Comparison of ENCODE assay signal across 14 cellular contexts in the genomic region with DNA sequence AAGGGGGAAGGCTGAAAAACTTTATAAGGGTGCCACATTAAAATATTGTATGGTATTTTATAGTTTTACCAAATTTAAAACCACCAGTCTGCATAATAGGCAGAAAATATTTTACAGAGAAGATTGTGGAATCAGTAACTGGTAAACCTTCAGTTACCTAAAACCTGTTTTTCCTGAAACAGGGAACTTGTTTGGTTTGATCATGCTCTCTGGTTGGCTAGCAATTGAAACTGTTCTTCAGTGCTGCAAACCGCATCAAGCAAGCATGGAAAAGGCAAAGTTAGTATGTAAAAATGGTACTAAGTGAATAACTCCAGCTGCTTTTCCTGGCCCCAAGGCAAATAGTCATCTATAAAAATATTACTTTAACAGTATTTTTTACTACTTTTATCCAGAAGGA.
"Had no signal": no experiment of that assay in that cellular context is flagged by ENCODE, and none has a peak within 500 bp of the region (broad histone marks: within the 10 kb centered on the region; RNA-seq: fewer than 3 reads in every experiment).

No MANE protein-coding gene starts in this region.

- ATAC-seq: activated CD4-positive, alpha-beta T cell treated with anti-CD3 and anti-CD28 coated beads for 36 hours; activated T-cell treated with anti-CD3 and anti-CD28 coated beads, Interleukin-2, amount 50 U/mL, for 4 hours; stimulated activated effector memory CD8-positive, alpha-beta T cell treated with anti-CD3 and anti-CD28 coated beads, Interleukin-12 subunit alpha, Interleukin-12 subunit beta, amount 100 ng/mL, for 72 hours had no signal

- H3K4me3 ChIP-seq: coronary artery, lung, ovary had no signal

- H3K36me3 ChIP-seq: ovary had no signal

- H3K27me3 ChIP-seq: ovary had no signal

- H3K9me3 ChIP-seq: ovary had no signal

- H3K27ac ChIP-seq: coronary artery, ovary had no signal

- DNase-seq: activated CD4-positive, alpha-beta memory T cell treated with anti-CD3 and anti-CD28 coated beads, Interleukin-2, amount 10 ng/mL, durations not matched to agents 7 days and 5 days; activated CD4-positive, alpha-beta T cell treated with anti-CD3 and anti-CD28 coated beads for 36 hours; activated effector memory CD4-positive, alpha-beta T cell treated with Interleukin-2 at 50 U/mL for 16 hours; activated naive CD4-positive, alpha-beta T cell treated with anti-CD3 and anti-CD28 coated beads, Interleukin-2, amount 50 U/mL, for 16 hours; activated T-cell treated with anti-CD3 and anti-CD28 coated beads, Interleukin-2, amount 50 U/mL, for 4 hours; caudate nucleus; foreskin fibroblast; immature natural killer cell; naive B cell; ovary; stimulated activated CD4-positive, alpha-beta T cell treated with anti-CD3 and anti-CD28 coated beads, Interleukin-12 subunit alpha, Interleukin-12 subunit beta, amount 100 ng/mL, for 4 hours had no signal
